Comparison of ENCODE assay signal across 14 cellular contexts in the genomic region with DNA sequence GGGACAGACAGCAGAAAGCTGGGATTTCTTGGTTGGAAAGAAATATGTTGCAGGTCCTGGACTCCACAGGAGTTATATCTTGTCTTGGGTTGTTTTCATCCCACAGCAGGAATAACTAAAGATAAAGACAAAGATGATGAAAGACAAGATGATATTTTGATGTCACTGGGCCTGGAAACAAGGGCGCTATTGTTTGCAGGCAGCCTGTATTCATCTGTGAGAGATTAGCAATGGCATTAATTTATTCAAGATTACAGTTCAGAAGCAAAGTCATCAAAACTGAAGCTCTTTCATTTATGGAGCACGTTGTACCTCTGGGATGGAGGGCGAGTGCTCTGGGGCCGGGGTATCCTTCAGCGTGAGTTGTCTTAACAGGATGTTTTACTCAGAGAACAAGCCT.
DNase-seq lines count a peak whose midpoint lies in the region; ATAC-seq and TF ChIP-seq lines count a peak whose summit lies in the region.
"Had no signal": no experiment of that assay in that cellular context is flagged by ENCODE, and none has a peak within 500 bp of the region (broad histone marks: within the 10 kb centered on the region; RNA-seq: fewer than 3 reads in every experiment).

No MANE protein-coding gene starts in this region.

- no peak overlapping the region for H3K27ac ChIP-seq in right atrium auricular region
- no peak overlapping the region for H3K27ac ChIP-seq in esophagus muscularis mucosa (replicated peaks in 1 of 4)
- H3K27ac ChIP-seq in neural progenitor cell = no peak overlapping the region
- no peak overlapping the region for H3K27ac ChIP-seq in adrenal gland
- H3K27ac ChIP-seq: BLaER1 treated with 17β-estradiol and CSF1 and Interleukin-3, amounts not matched to agents 10 nM and 100 nM had no signal

- H3K27me3 ChIP-seq in right atrium auricular region = no peaks in the 10 kb centered on the region
- H3K27me3 ChIP-seq in esophagus muscularis mucosa = no peaks in the 10 kb centered on the region
- H3K27me3 ChIP-seq in neural progenitor cell = no peaks in the 10 kb centered on the region
- H3K27me3 ChIP-seq in adrenal gland = no peaks in the 10 kb centered on the region
- H3K27me3 ChIP-seq: BLaER1 treated with 17β-estradiol and CSF1 and Interleukin-3, amounts not matched to agents 10 nM and 100 nM had no signal

- H3K9me3 Mint-ChIP-seq in neural progenitor cell (peaks cover 3% of the 10 kb centered on the region), immature natural killer cell (peaks cover 0 to 8% (median 2%) of the 10 kb centered on the region in 6 donors)

- intact Hi-C loops in Right ventricle myocardium superior (cut with DNase I) (no loop called here), esophagus muscularis mucosa (cut with DNase I) (no loop called here), adrenal gland (cut with DNase I) (no loop called here)

- DNase-seq in Right ventricle myocardium superior = no peak
- DNase-seq in right atrium auricular region (ENCODE audit: low spot score) = no peak
- DNase-seq in esophagus muscularis mucosa (ENCODE audit: extremely low spot score) = peak; percentile 42
- no peak for DNase-seq in neural progenitor cell (ENCODE audit: low spot score)
- no peak for DNase-seq in adrenal gland
- no peak for DNase-seq in immature natural killer cell
- DNase-seq: 8988T; Caco-2; CD8-positive, alpha-beta T cell; H9 had no signal

- H3F3A ChIP-seq in neural progenitor cell (ENCODE audit: low read depth) = no peaks in the 10 kb centered on the region

- no peak overlapping the region for H3K4me3 Mint-ChIP-seq in neural progenitor cell
- no peak overlapping the region for H3K4me3 Mint-ChIP-seq in immature natural killer cell
- H3K4me3 Mint-ChIP-seq: B cell; CD8-positive, alpha-beta T cell; H9 had no signal

- H3K27me3 Mint-ChIP-seq in neural progenitor cell (ENCODE audit: insufficient read depth, low read depth) = peaks cover 7% of the 10 kb centered on the region
- no peaks in the 10 kb centered on the region for H3K27me3 Mint-ChIP-seq in immature natural killer cell (ENCODE audit: low read depth in 3 of 3)
- H3K27me3 Mint-ChIP-seq: B cell had no signal

- TF ChIP-seq CTCF in right atrium auricular region (IDR thresholded peaks at IDR 0.05) (no peak), esophagus muscularis mucosa (IDR thresholded peaks at IDR 0.05) (no peak), neural progenitor cell (IDR thresholded peaks at IDR 0.05) (no peak), adrenal gland (IDR thresholded peaks at IDR 0.05) (no peak)

- TF ChIP-seq EP300 in esophagus muscularis mucosa (IDR thresholded peaks at IDR 0.05) = no peak

- WGBS in esophagus muscularis mucosa = 87% methylated on average over 5 of the region's 5 CpGs
- 75 to 85% (median 83%) methylated on average over 4 to 5 of the region's 5 CpGs for WGBS in adrenal gland, 4 donors

- TF ChIP-seq POLR2A in esophagus muscularis mucosa (IDR thresholded peaks at IDR 0.05; ENCODE audit: low read depth) = no peak
- no peak for TF ChIP-seq POLR2A in adrenal gland (IDR thresholded peaks at IDR 0.05)

- no peaks in the 10 kb centered on the region for H4K20me1 ChIP-seq in neural progenitor cell (ENCODE audit: low read depth)
- H4K20me1 ChIP-seq: BLaER1 treated with 17β-estradiol and CSF1 and Interleukin-3, amounts not matched to agents 10 nM and 100 nM had no signal

- H3K36me3 Mint-ChIP-seq in neural progenitor cell = no peaks in the 10 kb centered on the region
- no peaks in the 10 kb centered on the region for H3K36me3 Mint-ChIP-seq in immature natural killer cell
- H3K36me3 Mint-ChIP-seq: CD8-positive, alpha-beta T cell had no signal

- H3K4me2 ChIP-seq in neural progenitor cell = no peak overlapping the region

- H2AFZ ChIP-seq in neural progenitor cell (replicated peaks) = no peak overlapping the region

- H3K9ac ChIP-seq in neural progenitor cell = no peak overlapping the region
- H3K9ac ChIP-seq: BLaER1 treated with 17β-estradiol and CSF1 and Interleukin-3, amounts not matched to agents 10 nM and 100 nM had no signal

- H3K4me3 ChIP-seq in right atrium auricular region (no peak overlapping the region), esophagus muscularis mucosa (no peak overlapping the region), neural progenitor cell (no peak overlapping the region), adrenal gland (no peak overlapping the region)
- H3K4me3 ChIP-seq: BLaER1 treated with 17β-estradiol and CSF1 and Interleukin-3, amounts not matched to agents 10 nM and 100 nM had no signal

- no peaks in the 10 kb centered on the region for H3K79me2 ChIP-seq in neural progenitor cell (ENCODE audit: low read depth)

- H3K36me3 ChIP-seq in right atrium auricular region (no peaks in the 10 kb centered on the region), esophagus muscularis mucosa (no peaks in the 10 kb centered on the region), neural progenitor cell (no peaks in the 10 kb centered on the region), adrenal gland (replicated peaks in 1 of 2) (no peaks in the 10 kb centered on the region)
- H3K36me3 ChIP-seq: BLaER1 treated with 17β-estradiol and CSF1 and Interleukin-3, amounts not matched to agents 10 nM and 100 nM had no signal

- peaks cover 0 to 13% of the 10 kb centered on the region in 2 donors for H3K4me1 ChIP-seq in right atrium auricular region
- H3K4me1 ChIP-seq in esophagus muscularis mucosa = peaks cover 0 to 6% (median 0%) of the 10 kb centered on the region in 4 donors
- no peaks in the 10 kb centered on the region for H3K4me1 ChIP-seq in neural progenitor cell
- no peaks in the 10 kb centered on the region for H3K4me1 ChIP-seq in adrenal gland (replicated peaks in 1 of 2)
- H3K4me1 ChIP-seq: Caco-2 had no signal

- H3K9me3 ChIP-seq in right atrium auricular region (no peaks in the 10 kb centered on the region), esophagus muscularis mucosa (no peaks in the 10 kb centered on the region), neural progenitor cell (ENCODE audit: low read depth) (no peaks in the 10 kb centered on the region), adrenal gland (replicated peaks in 1 of 3) (no peaks in the 10 kb centered on the region)
- H3K9me3 ChIP-seq: Caco-2 had no signal

- peak; percentile 36 for ATAC-seq in Right ventricle myocardium superior (ENCODE audit: poor library complexity)
- ATAC-seq in HG02852 (IDR thresholded peaks at IDR 0.05; ENCODE audit: unreplicated experiment) = no peak
- ATAC-seq: CD8-positive, alpha-beta T cell; HepG2 had no signal

- H3K4me1 Mint-ChIP-seq in neural progenitor cell (peaks cover 9% of the 10 kb centered on the region), immature natural killer cell (no peaks in the 10 kb centered on the region)
- H3K4me1 Mint-ChIP-seq: B cell had no signal

- H3K27ac Mint-ChIP-seq in neural progenitor cell = peak overlapping the region; percentile 1
- H3K27ac Mint-ChIP-seq in immature natural killer cell = no peak overlapping the region
- H3K27ac Mint-ChIP-seq: B cell; CD8-positive, alpha-beta T cell; H9 had no signal
